17 cellular contexts compared by ENCODE assay signal in the genomic region with DNA sequence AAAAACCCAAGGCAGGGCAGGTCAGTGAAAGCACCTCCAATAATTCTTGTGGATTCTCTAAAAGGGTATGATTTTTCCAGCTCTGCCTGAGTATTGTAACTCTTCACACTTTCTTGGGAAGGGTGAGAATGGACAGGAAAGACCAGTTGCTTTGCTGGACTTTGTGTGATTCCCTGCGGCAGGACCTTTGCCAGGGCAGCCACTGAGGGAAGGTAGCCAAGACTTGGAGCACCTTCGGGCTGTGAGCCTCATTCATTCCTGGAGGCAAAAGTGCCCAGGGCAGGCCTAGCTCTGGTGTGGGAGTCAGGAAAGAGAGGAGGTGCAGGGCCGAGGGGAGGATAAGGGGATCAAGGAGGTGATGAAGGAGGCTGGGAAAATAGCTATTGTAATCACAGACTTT.
DNase-seq lines count a peak whose midpoint lies in the region; ATAC-seq and TF ChIP-seq lines count a peak whose summit lies in the region.
"Had no signal": no experiment of that assay in that cellular context is flagged by ENCODE, and none has a peak within 500 bp of the region (broad histone marks: within the 10 kb centered on the region; RNA-seq: fewer than 3 reads in every experiment).

No MANE protein-coding gene starts in this region.

- H3K4me3 ChIP-seq in RWPE2 (ENCODE audit: severe bottlenecking) (no peak overlapping the region), stomach (no peak overlapping the region)

- H3K9me3 ChIP-seq in RWPE2 (ENCODE audit: severe bottlenecking), result no peaks in the 10 kb centered on the region
- no peaks in the 10 kb centered on the region for H3K9me3 ChIP-seq in stomach

- no peak for TF ChIP-seq EP300 in stomach (IDR thresholded peaks at IDR 0.05)

- H3K27me3 ChIP-seq in RWPE2 (ENCODE audit: insufficient read depth, poor library complexity, severe bottlenecking) (no peaks in the 10 kb centered on the region), foreskin keratinocyte (no peaks in the 10 kb centered on the region), stomach (no peaks in the 10 kb centered on the region)

- TF ChIP-seq CTCF in RWPE2 (IDR thresholded peaks at IDR 0.05; ENCODE audit: poor library complexity, severe bottlenecking) (no peak), foreskin keratinocyte (conservative IDR thresholded peaks at IDR 0.05) (no peak), stomach (IDR thresholded peaks at IDR 0.05) (no peak)

- no peaks in the 10 kb centered on the region for H3K27me3 Mint-ChIP-seq in activated naive CD4-positive, alpha-beta T cell treated with anti-CD3 and anti-CD28 coated beads, Interleukin-2, amount 50 U/mL, for 24 hours

- H3K4me3 Mint-ChIP-seq in activated naive CD4-positive, alpha-beta T cell treated with anti-CD3 and anti-CD28 coated beads, Interleukin-2, amount 50 U/mL, for 24 hours, result no peak overlapping the region
- H3K4me3 Mint-ChIP-seq: IgD-negative memory B cell had no signal

- H3K4me1 Mint-ChIP-seq in activated naive CD4-positive, alpha-beta T cell treated with anti-CD3 and anti-CD28 coated beads, Interleukin-2, amount 50 U/mL, for 24 hours, result peaks cover 44% of the 10 kb centered on the region

- peak overlapping the region; percentile 46 for H3K27ac Mint-ChIP-seq in activated naive CD4-positive, alpha-beta T cell treated with anti-CD3 and anti-CD28 coated beads, Interleukin-2, amount 50 U/mL, for 24 hours

- intact Hi-C loops in stomach (cut with DNase I; ENCODE audit: low total_unique reads), result no loop called here

- no peak for DNase-seq in activated naive CD4-positive, alpha-beta T cell treated with Interleukin-2 at 50 U/mL for 16 hours
- no peak for DNase-seq in RWPE2 (ENCODE audit: low spot score)
- no peak for DNase-seq in foreskin keratinocyte
- peak; percentile 63 for DNase-seq in stomach
- no peak for DNase-seq in activated CD4-positive, CD25-positive, alpha-beta regulatory T cell treated with anti-CD3 and anti-CD28 coated beads, Interleukin-2, amount 50 U/mL, for 72 hours
- DNase-seq: DMS53, HCEC 1CT, MV-4-11, NCI-H1417 treated with DMSO at 0.1 percent for 48 hours, NCI-H2029, NCI-H2171 treated with DMSO at 0.1 percent for 48 hours, NCI-H510A had no signal

- no peaks in the 10 kb centered on the region for H3K9me3 Mint-ChIP-seq in activated naive CD4-positive, alpha-beta T cell treated with anti-CD3 and anti-CD28 coated beads, Interleukin-2, amount 50 U/mL, for 24 hours

- H3K27ac ChIP-seq in RWPE2 (ENCODE audit: poor library complexity, severe bottlenecking) (peak overlapping the region; percentile 52), foreskin keratinocyte (peak overlapping the region; percentile 81), stomach (peak overlapping the region in 1 of 5 donors; percentile 22)
- H3K27ac ChIP-seq: C4-2B had no signal

- H3K36me3 ChIP-seq in RWPE2 (ENCODE audit: low read depth) (no peaks in the 10 kb centered on the region), stomach (no peaks in the 10 kb centered on the region)

- WGBS in stomach, 5 donors, result 41 to 67% (median 46%) methylated on average over 3 of the region's 3 CpGs

- H3K4me1 ChIP-seq in RWPE2 (ENCODE audit: insufficient read depth, poor library complexity, severe bottlenecking) (peaks cover 49% of the 10 kb centered on the region), foreskin keratinocyte (peaks cover 43% of the 10 kb centered on the region), stomach (peaks cover 5 to 29% (median 22%) of the 10 kb centered on the region in 4 donors)

- no peak for ATAC-seq in RWPE2 (ENCODE audit: low read depth)
- no peak for ATAC-seq in foreskin keratinocyte
- no peak for ATAC-seq in HG03045 (IDR thresholded peaks at IDR 0.05; ENCODE audit: unreplicated experiment)
- no peak for ATAC-seq in GM19023 (IDR thresholded peaks at IDR 0.05; ENCODE audit: unreplicated experiment)

- peaks cover 10% of the 10 kb centered on the region for H3K36me3 Mint-ChIP-seq in activated naive CD4-positive, alpha-beta T cell treated with anti-CD3 and anti-CD28 coated beads, Interleukin-2, amount 50 U/mL, for 24 hours

- TF ChIP-seq POLR2A in stomach (IDR thresholded peaks at IDR 0.05), result no peak
